ENCODE assay signal across 12 cellular contexts in genomic region chr12:105738036-105738435, GRCh38.
DNase-seq lines count a peak whose midpoint lies in the region; ATAC-seq and TF ChIP-seq lines count a peak whose summit lies in the region.
"Had no signal": no experiment of that assay in that cellular context is flagged by ENCODE, and none has a peak within 500 bp of the region (broad histone marks: within the 10 kb centered on the region; RNA-seq: fewer than 3 reads in every experiment).

No MANE protein-coding gene starts in this region.

- H3K9me3 ChIP-seq in esophagus squamous epithelium = no peaks in the 10 kb centered on the region
- no peaks in the 10 kb centered on the region for H3K9me3 ChIP-seq in lower lobe of right lung
- no peaks in the 10 kb centered on the region for H3K9me3 ChIP-seq in upper lobe of right lung
- H3K9me3 ChIP-seq: mucosa of descending colon, prostate gland had no signal

- H3K4me3 ChIP-seq in esophagus squamous epithelium (no peak overlapping the region), lower lobe of right lung (no peak overlapping the region), upper lobe of right lung (no peak overlapping the region)
- H3K4me3 ChIP-seq: mucosa of descending colon, prostate gland had no signal

- intact Hi-C loops in esophagus squamous epithelium (cut with DNase I) = no loop called here
- intact Hi-C loops in lower lobe of right lung (cut with DNase I) = no loop called here
- intact Hi-C loops in upper lobe of right lung (cut with DNase I) = no loop called here
- intact Hi-C loops in left colon (cut with DNase I, micrococcal nuclease) = no loop called here

- ATAC-seq in lower lobe of right lung = peak in 1 of 2 donors; percentile 60
- ATAC-seq in upper lobe of right lung = peak; percentile 52
- no peak for ATAC-seq in left colon
- ATAC-seq in GM18870 (IDR thresholded peaks at IDR 0.05; ENCODE audit: unreplicated experiment) = no peak
- ATAC-seq in GM21367 (IDR thresholded peaks at IDR 0.05; ENCODE audit: unreplicated experiment) = no peak
- ATAC-seq: mucosa of descending colon; stimulated activated naive B cell treated with anti-CD40 and anti-IgM and Interleukin-4, amounts not matched to agents 10 μg/mL and 1 μg/mL and 100 μg/mL, for 72 hours had no signal

- 67 to 74% methylated on average over 9 of the region's 9 CpGs for WGBS in esophagus squamous epithelium, 2 donors

- peak; percentile 24 for DNase-seq in RPMI7951 (ENCODE audit: low read depth)
- DNase-seq in esophagus squamous epithelium (lab: John Stamatoyannopoulos, UW) = no peak
- no peak for DNase-seq in lower lobe of right lung
- DNase-seq in upper lobe of right lung = no peak
- DNase-seq in left colon = no peak
- DNase-seq: activated T-cell treated with anti-CD3 and anti-CD28 coated beads, Interleukin-2, amount 50 U/mL, for 1 hour; stimulated activated CD4-positive, alpha-beta T cell treated with anti-CD3 and anti-CD28 coated beads, Interleukin-4, amount 100 ng/mL, for 4 hours; stimulated activated naive B cell treated with anti-CD40 and anti-IgM and Interleukin-4, amounts not matched to agents 10 μg/mL and 1 μg/mL and 100 μg/mL, for 72 hours had no signal

- H3K36me3 ChIP-seq in esophagus squamous epithelium (no peaks in the 10 kb centered on the region), lower lobe of right lung (no peaks in the 10 kb centered on the region), upper lobe of right lung (no peaks in the 10 kb centered on the region)
- H3K36me3 ChIP-seq: prostate gland had no signal

- peaks cover 0 to 31% (median 15%) of the 10 kb centered on the region in 3 donors for H3K4me1 ChIP-seq in esophagus squamous epithelium
- H3K4me1 ChIP-seq in lower lobe of right lung = peaks cover 29% of the 10 kb centered on the region
- peaks cover 18% of the 10 kb centered on the region for H3K4me1 ChIP-seq in upper lobe of right lung
- H3K4me1 ChIP-seq: prostate gland had no signal

- TF ChIP-seq POLR2A in esophagus squamous epithelium (IDR thresholded peaks at IDR 0.05) = no peak

- peak overlapping the region in 3 of 4 donors; percentile 42 to 63 (median 59) for H3K27ac ChIP-seq in esophagus squamous epithelium
- H3K27ac ChIP-seq in lower lobe of right lung = peak overlapping the region; percentile 46
- H3K27ac ChIP-seq in upper lobe of right lung = peak overlapping the region; percentile 53
- H3K27ac ChIP-seq: prostate gland had no signal

- H3K27me3 ChIP-seq in esophagus squamous epithelium (peaks cover 0 to 71% (median 0%) of the 10 kb centered on the region in 4 donors), lower lobe of right lung (ENCODE audit: low read depth) (no peaks in the 10 kb centered on the region), upper lobe of right lung (no peaks in the 10 kb centered on the region)

- TF ChIP-seq CTCF in esophagus squamous epithelium (IDR thresholded peaks at IDR 0.05) = no peak
- no peak for TF ChIP-seq CTCF in lower lobe of right lung (IDR thresholded peaks at IDR 0.05)
- no peak for TF ChIP-seq CTCF in upper lobe of right lung (IDR thresholded peaks at IDR 0.05)
